Comparison of ENCODE assay signal across 1 cellular context in genomic region chr3:10248184-10248983, GRCh38.
TF ChIP-seq lines count a peak whose summit lies in the region.

Gene TATDN2 (plus strand): TSS chr3:10248459. CDS start chr3:10249201, 742 bp downstream.

TF ChIP-seq in HepG2, 621 proteins besides CTCF, POLR2A, EP300 and RAD21 (continued from another document and continues in another):
- TF ChIP-seq ZNF709 (CRISPR knock-in tag; IDR thresholded peaks at IDR 0.05) = 0 out of 2 replicates have a peak, but pooled peaks have one; percentile 25
- TF ChIP-seq ZNF124 (CRISPR knock-in tag; IDR thresholded peaks at IDR 0.05) = peak; percentile 59; the same call in 1 of the 2 replicates
- TF ChIP-seq CBX5 (CRISPR knock-in tag; IDR thresholded peaks at IDR 0.05; ENCODE audit: borderline replicate concordance) = no peak; the same call in 1 of the 2 replicates
- TF ChIP-seq ZNF766 (CRISPR knock-in tag; IDR thresholded peaks at IDR 0.05; ENCODE audit: borderline replicate concordance) = no peak; the same call in 1 of the 2 replicates
- TF ChIP-seq PCBP2 (optimal IDR thresholded peaks at IDR 0.05; ENCODE audit: low read depth, low read length, poor library complexity, severe bottlenecking) = no peak
- TF ChIP-seq ZNF484 (CRISPR knock-in tag; IDR thresholded peaks at IDR 0.05; ENCODE audit: borderline replicate concordance, low read depth) = no peak
- TF ChIP-seq ZNF615 (CRISPR knock-in tag; IDR thresholded peaks at IDR 0.05; ENCODE audit: borderline replicate concordance) = no peak
- TF ChIP-seq YY1 (IDR thresholded peaks at IDR 0.05; ENCODE audit: insufficient read depth, insufficient replicate concordance, low read depth, low read length) = peak; percentile 76
- TF ChIP-seq NPAS2 (CRISPR knock-in tag; IDR thresholded peaks at IDR 0.05; ENCODE audit: borderline replicate concordance) = no peak
- no peak for TF ChIP-seq PBX2 (CRISPR knock-in tag; IDR thresholded peaks at IDR 0.05)
- TF ChIP-seq, protein P1, sequence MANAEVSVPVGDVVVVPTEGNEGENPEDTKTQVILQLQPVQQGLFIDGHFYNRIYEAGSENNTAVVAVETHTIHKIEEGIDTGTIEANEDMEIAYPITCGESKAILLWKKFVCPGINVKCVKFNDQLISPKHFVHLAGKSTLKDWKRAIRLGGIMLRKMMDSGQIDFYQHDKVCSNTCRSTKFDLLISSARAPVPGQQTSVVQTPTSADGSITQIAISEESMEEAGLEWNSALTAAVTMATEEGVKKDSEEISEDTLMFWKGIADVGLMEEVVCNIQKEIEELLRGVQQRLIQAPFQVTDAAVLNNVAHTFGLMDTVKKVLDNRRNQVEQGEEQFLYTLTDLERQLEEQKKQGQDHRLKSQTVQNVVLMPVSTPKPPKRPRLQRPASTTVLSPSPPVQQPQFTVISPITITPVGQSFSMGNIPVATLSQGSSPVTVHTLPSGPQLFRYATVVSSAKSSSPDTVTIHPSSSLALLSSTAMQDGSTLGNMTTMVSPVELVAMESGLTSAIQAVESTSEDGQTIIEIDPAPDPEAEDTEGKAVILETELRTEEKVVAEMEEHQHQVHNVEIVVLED (CRISPR knock-in tag; IDR thresholded peaks at IDR 0.05; ENCODE audit: borderline replicate concordance) = peak; percentile 59; the same call in 1 of the 2 replicates
- peak; percentile 23 for TF ChIP-seq HNRNPK (IDR thresholded peaks at IDR 0.05; ENCODE audit: low read depth, low read length, poor library complexity, severe bottlenecking)
- TF ChIP-seq MTF2 (CRISPR knock-in tag; IDR thresholded peaks at IDR 0.05; ENCODE audit: borderline replicate concordance) = no peak
- TF ChIP-seq IRF1 (CRISPR knock-in tag; IDR thresholded peaks at IDR 0.05; ENCODE audit: low read depth) = no peak
- TF ChIP-seq ZNF282 (IDR thresholded peaks at IDR 0.05; ENCODE audit: partially characterized antibody) = no peak
- no peak for TF ChIP-seq SOX6 (IDR thresholded peaks at IDR 0.05)
- peak; percentile 48; the same call in 1 of the 2 replicates for TF ChIP-seq SOX6 (CRISPR knock-in tag; IDR thresholded peaks at IDR 0.05)
- TF ChIP-seq ZNF839 (CRISPR knock-in tag; IDR thresholded peaks at IDR 0.05; ENCODE audit: borderline replicate concordance) = no peak
- 0 out of 2 replicates have a peak, but pooled peaks have one; percentile 42 for TF ChIP-seq SIX4 (CRISPR knock-in tag; IDR thresholded peaks at IDR 0.05)
- 0 out of 2 replicates have a peak, but pooled peaks have one; percentile 30 for TF ChIP-seq ZNF670 (CRISPR knock-in tag; IDR thresholded peaks at IDR 0.05; ENCODE audit: borderline replicate concordance)
- no peak for TF ChIP-seq MED8 (CRISPR knock-in tag; IDR thresholded peaks at IDR 0.05; ENCODE audit: insufficient replicate concordance)
- no peak for TF ChIP-seq ZBTB21 (CRISPR knock-in tag; IDR thresholded peaks at IDR 0.05)
- peak; percentile 24; the same call in 1 of the 2 replicates for TF ChIP-seq HDAC2 (CRISPR knock-in tag; IDR thresholded peaks at IDR 0.05)
- no peak for TF ChIP-seq ZBTB33 (CRISPR knock-in tag; IDR thresholded peaks at IDR 0.05)
- TF ChIP-seq ZNF143 (CRISPR knock-in tag; IDR thresholded peaks at IDR 0.05) = no peak
- TF ChIP-seq TCF7L2 (IDR thresholded peaks at IDR 0.05; ENCODE audit: low read depth, low read length) = no peak
- peak; percentile 20; the same call in 1 of the 2 replicates for TF ChIP-seq ZBTB25 (CRISPR knock-in tag; IDR thresholded peaks at IDR 0.05)
- TF ChIP-seq ZNF329 (CRISPR knock-in tag; IDR thresholded peaks at IDR 0.05; ENCODE audit: low read depth) = no peak
- TF ChIP-seq CEBPG (CRISPR knock-in tag; IDR thresholded peaks at IDR 0.05) = no peak
- peak; percentile 83; the same call in 1 of the 2 replicates for TF ChIP-seq KLF12 (CRISPR knock-in tag; IDR thresholded peaks at IDR 0.05; ENCODE audit: borderline replicate concordance)
- TF ChIP-seq ZNF367 (CRISPR knock-in tag; IDR thresholded peaks at IDR 0.05; ENCODE audit: borderline replicate concordance) = no peak
- no peak for TF ChIP-seq ZNF549 (CRISPR knock-in tag; IDR thresholded peaks at IDR 0.05)
- TF ChIP-seq ZNF724P (CRISPR knock-in tag; IDR thresholded peaks at IDR 0.05; ENCODE audit: borderline replicate concordance) = peak; percentile 93
- peak; percentile 60; the same call in 1 of the 2 replicates for TF ChIP-seq MED1 (CRISPR knock-in tag; IDR thresholded peaks at IDR 0.05)
- no peak for TF ChIP-seq ZNF253 (CRISPR knock-in tag; IDR thresholded peaks at IDR 0.05; ENCODE audit: borderline replicate concordance)
- peak; percentile 95 for TF ChIP-seq ZNF761 (CRISPR knock-in tag; conservative IDR thresholded peaks at IDR 0.05)
- TF ChIP-seq PRMT3 (CRISPR knock-in tag; IDR thresholded peaks at IDR 0.05; ENCODE audit: borderline replicate concordance, low read depth) = no peak
- 0 out of 2 replicates have a peak, but pooled peaks have one; percentile 24 for TF ChIP-seq ZNF737 (CRISPR knock-in tag; IDR thresholded peaks at IDR 0.05; ENCODE audit: borderline replicate concordance)
- TF ChIP-seq ETV5 (CRISPR knock-in tag; IDR thresholded peaks at IDR 0.05; ENCODE audit: borderline replicate concordance) = peak; percentile 61; the same call in 1 of the 2 replicates
- TF ChIP-seq KLF6 (CRISPR knock-in tag; IDR thresholded peaks at IDR 0.05) = no peak
- TF ChIP-seq ZNF878 (CRISPR knock-in tag; IDR thresholded peaks at IDR 0.05) = no peak
- no peak for TF ChIP-seq CENPT (CRISPR knock-in tag; IDR thresholded peaks at IDR 0.05; ENCODE audit: low read depth)
- peak; percentile 22; the same call in 1 of the 2 replicates for TF ChIP-seq KMT2B (CRISPR knock-in tag; IDR thresholded peaks at IDR 0.05)
- TF ChIP-seq TBX2 (CRISPR knock-in tag; IDR thresholded peaks at IDR 0.05; ENCODE audit: borderline replicate concordance) = peak; percentile 72
- TF ChIP-seq, protein P2, sequence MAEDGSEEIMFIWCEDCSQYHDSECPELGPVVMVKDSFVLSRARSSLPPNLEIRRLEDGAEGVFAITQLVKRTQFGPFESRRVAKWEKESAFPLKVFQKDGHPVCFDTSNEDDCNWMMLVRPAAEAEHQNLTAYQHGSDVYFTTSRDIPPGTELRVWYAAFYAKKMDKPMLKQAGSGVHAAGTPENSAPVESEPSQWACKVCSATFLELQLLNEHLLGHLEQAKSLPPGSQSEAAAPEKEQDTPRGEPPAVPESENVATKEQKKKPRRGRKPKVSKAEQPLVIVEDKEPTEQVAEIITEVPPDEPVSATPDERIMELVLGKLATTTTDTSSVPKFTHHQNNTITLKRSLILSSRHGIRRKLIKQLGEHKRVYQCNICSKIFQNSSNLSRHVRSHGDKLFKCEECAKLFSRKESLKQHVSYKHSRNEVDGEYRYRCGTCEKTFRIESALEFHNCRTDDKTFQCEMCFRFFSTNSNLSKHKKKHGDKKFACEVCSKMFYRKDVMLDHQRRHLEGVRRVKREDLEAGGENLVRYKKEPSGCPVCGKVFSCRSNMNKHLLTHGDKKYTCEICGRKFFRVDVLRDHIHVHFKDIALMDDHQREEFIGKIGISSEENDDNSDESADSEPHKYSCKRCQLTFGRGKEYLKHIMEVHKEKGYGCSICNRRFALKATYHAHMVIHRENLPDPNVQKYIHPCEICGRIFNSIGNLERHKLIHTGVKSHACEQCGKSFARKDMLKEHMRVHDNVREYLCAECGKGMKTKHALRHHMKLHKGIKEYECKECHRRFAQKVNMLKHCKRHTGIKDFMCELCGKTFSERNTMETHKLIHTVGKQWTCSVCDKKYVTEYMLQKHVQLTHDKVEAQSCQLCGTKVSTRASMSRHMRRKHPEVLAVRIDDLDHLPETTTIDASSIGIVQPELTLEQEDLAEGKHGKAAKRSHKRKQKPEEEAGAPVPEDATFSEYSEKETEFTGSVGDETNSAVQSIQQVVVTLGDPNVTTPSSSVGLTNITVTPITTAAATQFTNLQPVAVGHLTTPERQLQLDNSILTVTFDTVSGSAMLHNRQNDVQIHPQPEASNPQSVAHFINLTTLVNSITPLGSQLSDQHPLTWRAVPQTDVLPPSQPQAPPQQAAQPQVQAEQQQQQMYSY (CRISPR knock-in tag; IDR thresholded peaks at IDR 0.05) = peak; percentile 84
- no peak for TF ChIP-seq BATF2 (CRISPR knock-in tag; IDR thresholded peaks at IDR 0.05)
- TF ChIP-seq PAX8 (CRISPR knock-in tag; IDR thresholded peaks at IDR 0.05; ENCODE audit: borderline replicate concordance) = no peak
- peak; percentile 35; the same call in 1 of the 2 replicates for TF ChIP-seq DR1 (CRISPR knock-in tag; IDR thresholded peaks at IDR 0.05)
- no peak for TF ChIP-seq HNF4A (CRISPR knock-in tag; IDR thresholded peaks at IDR 0.05)
- TF ChIP-seq RBFOX2 (IDR thresholded peaks at IDR 0.05; ENCODE audit: low read depth, low read length) = peak; percentile 86
- no peak for TF ChIP-seq ZNF841 (CRISPR knock-in tag; IDR thresholded peaks at IDR 0.05; ENCODE audit: borderline replicate concordance)
- no peak for TF ChIP-seq KLF15 (CRISPR knock-in tag; IDR thresholded peaks at IDR 0.05; ENCODE audit: borderline replicate concordance)
- peak; percentile 37; the same call in 1 of the 2 replicates for TF ChIP-seq ZKSCAN8 (CRISPR knock-in tag; IDR thresholded peaks at IDR 0.05; ENCODE audit: borderline replicate concordance)
